Comparison of ENCODE assay signal across 15 cellular contexts in genomic region chr1:167500283-167500860, GRCh38. TPM values are rescaled to one million over a fixed set of nuclear protein-coding genes. Genes with fewer than 3 reads are reported as not detected.
A peak's percentile ranks its signal among the peaks of the same experiment; 100 is the strongest.
DNase-seq lines count a peak whose midpoint lies in the region; ATAC-seq and TF ChIP-seq lines count a peak whose summit lies in the region.
"Had no signal": no experiment of that assay in that cellular context is flagged by ENCODE, and none has a peak within 500 bp of the region (broad histone marks: within the 10 kb centered on the region; RNA-seq: fewer than 3 reads in every experiment).

No MANE protein-coding gene starts in this region.

- 78 to 90% methylated on average over 4 of the region's 4 CpGs for WGBS in aorta, 2 donors

- H2AFZ ChIP-seq in KMS-11 (ENCODE audit: low read depth), result peak overlapping the region; percentile 85

- ATAC-seq in aorta (ENCODE audit: low FRiP score), result no peak

- peak overlapping the region; percentile 70 for H3K4me3 Mint-ChIP-seq in activated naive CD8-positive, alpha-beta T cell treated with anti-CD3 and anti-CD28 coated beads for 36 hours

- H3K27ac Mint-ChIP-seq in activated naive CD8-positive, alpha-beta T cell treated with anti-CD3 and anti-CD28 coated beads for 36 hours, result peak overlapping the region; percentile 97

- peak; percentile 51 for DNase-seq in Ammon's horn (ENCODE audit: low spot score)
- DNase-seq in GM06990 (ENCODE audit: extremely low read depth, insufficient read length), result peak; percentile 21
- no peak for DNase-seq in activated naive CD8-positive, alpha-beta T cell treated with anti-CD3 and anti-CD28 coated beads for 36 hours
- no peak for DNase-seq in GOT3 (lab: John Stamatoyannopoulos, UW)
- no peak for DNase-seq in NCI-H2196 (lab: John Stamatoyannopoulos, UW; ENCODE audit: unreplicated experiment)
- DNase-seq in NCI-H446 (lab: John Stamatoyannopoulos, UW), result no peak
- no peak for DNase-seq in aorta
- DNase-seq: cortex of kidney, mesenchymal stem cell, NCI-H1092 treated with DMSO at 0.1 percent for 48 hours, NCI-H69, SIG-M5 had no signal

- no peaks in the 10 kb centered on the region for H3K27me3 Mint-ChIP-seq in activated naive CD8-positive, alpha-beta T cell treated with anti-CD3 and anti-CD28 coated beads for 36 hours

- peaks cover 55% of the 10 kb centered on the region for H3K4me1 ChIP-seq in KMS-11 (ENCODE audit: low read depth, poor library complexity, severe bottlenecking)
- no peaks in the 10 kb centered on the region for H3K4me1 ChIP-seq in aorta (ENCODE audit: control insufficient read depth in 1 of 2, insufficient read depth in 2 of 2, low read length in 2 of 2)

- TF ChIP-seq CTCF in GM06990 (IDR thresholded peaks at IDR 0.05; ENCODE audit: insufficient read depth, low read length, poor library complexity, severe bottlenecking) (no peak), KMS-11 (conservative IDR thresholded peaks at IDR 0.05; ENCODE audit: low read depth, low read length) (no peak)

- H3K27ac ChIP-seq in KMS-11, result peak overlapping the region; percentile 60
- no peak overlapping the region for H3K27ac ChIP-seq in aorta (ENCODE audit: low read depth in 1 of 2, low read length in 2 of 2)

- H3K9me3 ChIP-seq in aorta (ENCODE audit: control insufficient read depth, low read length), result peaks cover 1% of the 10 kb centered on the region

- H3K4me3 ChIP-seq in GM06990 (replicated peaks; ENCODE audit: low read depth, low read length) (no peak overlapping the region), KMS-11 (IDR thresholded peaks at IDR 0.05; ENCODE audit: insufficient read depth, low read depth, low read length) (peak overlapping the region; percentile 24), aorta (ENCODE audit: low read length in 2 of 2) (no peak overlapping the region)

- no peaks in the 10 kb centered on the region for H3K9me3 Mint-ChIP-seq in activated naive CD8-positive, alpha-beta T cell treated with anti-CD3 and anti-CD28 coated beads for 36 hours

- H3K9ac ChIP-seq in KMS-11, result peak overlapping the region; percentile 20; the same call in 1 of the 2 replicates

- intact Hi-C loops in aorta (cut with DNase I), result no loop called here

- no peaks in the 10 kb centered on the region for H3K27me3 ChIP-seq in GM06990 (replicated peaks; ENCODE audit: control insufficient read depth, insufficient read depth, low read length)
- H3K27me3 ChIP-seq in KMS-11 (ENCODE audit: insufficient read depth, low read depth), result no peaks in the 10 kb centered on the region
- H3K27me3 ChIP-seq in aorta (ENCODE audit: control insufficient read depth in 1 of 2, insufficient read depth in 2 of 2, low read length in 1 of 2), result no peaks in the 10 kb centered on the region

- H3K79me2 ChIP-seq in KMS-11 (ENCODE audit: insufficient read depth, low read depth), result no peaks in the 10 kb centered on the region

- H3K36me3 ChIP-seq in GM06990 (ENCODE audit: control insufficient read depth, insufficient read depth, low read length) (no peaks in the 10 kb centered on the region), KMS-11 (ENCODE audit: insufficient read depth) (no peaks in the 10 kb centered on the region), aorta (ENCODE audit: control insufficient read depth in 1 of 2, insufficient read depth in 2 of 2, low read length in 1 of 2) (no peaks in the 10 kb centered on the region)

- H3K4me1 Mint-ChIP-seq in activated naive CD8-positive, alpha-beta T cell treated with anti-CD3 and anti-CD28 coated beads for 36 hours, result peaks cover 93% of the 10 kb centered on the region

- peak overlapping the region; percentile 72 for H3K4me2 ChIP-seq in KMS-11

- no peaks in the 10 kb centered on the region for H4K20me1 ChIP-seq in KMS-11 (ENCODE audit: insufficient read depth)

- peaks cover 72% of the 10 kb centered on the region for H3K36me3 Mint-ChIP-seq in activated naive CD8-positive, alpha-beta T cell treated with anti-CD3 and anti-CD28 coated beads for 36 hours

RNA-seq across cellular contexts. Expression of gene CD247, which starts 18.0 kb away (rescaled TPM):
- total RNA-seq in activated naive CD8-positive, alpha-beta T cell treated with anti-CD3 and anti-CD28 coated beads for 36 hours, result 100 to 1,000 TPM; 166 TPM
- total RNA-seq in aorta, result 1 to 10 TPM; 4.0 to 4.3 TPM
- polyA plus RNA-seq in aorta, result under 1 TPM in 1 of 2 donors, not detected in 1; 0.64 TPM
- total RNA-seq: fibroblast of lung, osteoblast had no signal
- polyA plus RNA-seq: fibroblast of lung had no signal

RNA-seq across cellular contexts. Expression of gene CREG1, which starts 53.2 kb away (rescaled TPM):
- total RNA-seq in activated naive CD8-positive, alpha-beta T cell treated with anti-CD3 and anti-CD28 coated beads for 36 hours, result 10 to 100 TPM; 11.2 to 11.3 TPM
- total RNA-seq in aorta, result 100 to 1,000 TPM in 1 of 2 donors, 10 to 100 TPM in 1; 92.5 to 127 TPM
- polyA plus RNA-seq in aorta, result 100 to 1,000 TPM; 101 to 105 TPM

Comparison
In these comparisons a context has a peak if more than half of its experiments do, and no peak if none do; other contexts are left out.
1. DNase-seq: peak in Ammon's horn (single experiment) and GM06990 (single experiment); none in activated naive CD8-positive, alpha-beta T cell treated with anti-CD3 and anti-CD28 coated beads for 36 hours (single experiment), GOT3 (single experiment), NCI-H2196 (single experiment), NCI-H446 (0 of 2) and aorta (0 of 2).
2. RNA of gene CD247, which starts 18.0 kb away (total RNA-seq): 166 TPM in activated naive CD8-positive, alpha-beta T cell treated with anti-CD3 and anti-CD28 coated beads for 36 hours; 4.0 to 4.3 TPM in aorta; every median in the first group is over 10 times any median in the second.
3. RNA of gene CREG1, which starts 53.2 kb away (total RNA-seq): 92.5 to 127 TPM in aorta; 11.2 to 11.3 TPM in activated naive CD8-positive, alpha-beta T cell treated with anti-CD3 and anti-CD28 coated beads for 36 hours; every median in the first group is over 4 times any median in the second.